In the genomic region with DNA sequence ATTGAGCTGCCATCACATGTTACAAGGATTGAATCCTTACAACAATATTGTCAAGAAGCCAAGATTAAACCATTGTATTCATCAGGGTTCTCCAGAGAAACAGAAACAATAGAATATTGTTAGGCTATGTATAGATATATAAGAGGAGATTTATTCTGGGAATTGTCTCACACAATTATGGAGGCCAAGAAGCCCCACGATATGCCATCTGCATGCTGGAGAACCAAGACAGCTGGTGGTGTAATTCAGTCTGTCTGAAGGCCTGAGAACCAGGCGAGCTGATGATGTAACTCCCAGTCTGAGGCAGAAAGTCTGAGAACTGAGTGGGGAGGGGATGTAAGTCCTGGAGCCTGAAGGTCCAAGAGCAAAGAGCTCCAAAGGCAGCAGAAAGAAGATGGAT, we compare ENCODE assay signal across 27 cellular contexts. TPM values are rescaled to one million over a fixed set of nuclear protein-coding genes. Genes with fewer than 3 reads are reported as not detected.
A peak's percentile ranks its signal among the peaks of the same experiment; 100 is the strongest.
DNase-seq lines count a peak whose midpoint lies in the region; ATAC-seq and TF ChIP-seq lines count a peak whose summit lies in the region.
"Had no signal": no experiment of that assay in that cellular context is flagged by ENCODE, and none has a peak within 500 bp of the region (broad histone marks: within the 10 kb centered on the region; RNA-seq: fewer than 3 reads in every experiment).

No MANE protein-coding gene starts in this region.

- DNase-seq in AG10803 (ENCODE audit: low read depth) (peak; percentile 29), MV-4-11 (lab: John Stamatoyannopoulos, UW) (peak; percentile 27), WERI-Rb-1 (peak; percentile 60), fibroblast of the aortic adventitia (ENCODE audit: low read depth) (peak; percentile 53), NCI-H2081 treated with DMSO at 0.1 percent for 48 hours (lab: John Stamatoyannopoulos, UW) (no peak), DMS153 (lab: John Stamatoyannopoulos, UW) (no peak), NCI-H1048 (lab: John Stamatoyannopoulos, UW) (no peak)
- DNase-seq: activated CD4-positive, alpha-beta T cell treated with anti-CD3 and anti-CD28 coated beads, Interleukin-2, amount 50 U/mL, for 4 hours; activated CD8-positive, alpha-beta memory T cell treated with anti-CD3 and anti-CD28 coated beads, Interleukin-2, amount 50 U/mL, for 4 hours; BE2C; DND-41; foreskin keratinocyte; H9; immature natural killer cell; NCI-H1417 treated with DMSO at 0.1 percent for 48 hours; NCI-H748 treated with DMSO at 0.1 percent for 48 hours; stimulated activated CD4-positive, alpha-beta T cell treated with anti-CD3 and anti-CD28 coated beads, Interleukin-4, amount 100 ng/mL, for 1 hour had no signal

- no peak overlapping the region for H3K4me3 ChIP-seq in AG10803 (ENCODE audit: low read length)
- H3K4me3 ChIP-seq in WERI-Rb-1 (ENCODE audit: low read depth, low read length) = no peak overlapping the region
- H3K4me3 ChIP-seq in fibroblast of the aortic adventitia (ENCODE audit: low read depth, low read length) = no peak overlapping the region
- H3K4me3 ChIP-seq: ascending aorta, right atrium auricular region had no signal

- no peak for TF ChIP-seq CTCF in AG10803 (conservative IDR thresholded peaks at IDR 0.05; ENCODE audit: low read length)
- no peak for TF ChIP-seq CTCF in WERI-Rb-1 (IDR thresholded peaks at IDR 0.05; ENCODE audit: low read depth, low read length)
- no peak for TF ChIP-seq CTCF in fibroblast of the aortic adventitia (IDR thresholded peaks at IDR 0.05; ENCODE audit: insufficient read depth, low read length)

- no peaks in the 10 kb centered on the region for H3K36me3 ChIP-seq in WERI-Rb-1
- H3K36me3 ChIP-seq: ascending aorta, BE2C, right atrium auricular region had no signal

- peaks cover 5% of the 10 kb centered on the region for H3K9me3 ChIP-seq in WERI-Rb-1 (ENCODE audit: severe bottlenecking)
- H3K9me3 ChIP-seq: ascending aorta, BE2C had no signal

- H3K27me3 ChIP-seq in WERI-Rb-1 (ENCODE audit: insufficient read depth, low read depth, severe bottlenecking) = no peaks in the 10 kb centered on the region
- H3K27me3 ChIP-seq: ascending aorta, foreskin keratinocyte, right atrium auricular region had no signal

- ATAC-seq in GM18867 (IDR thresholded peaks at IDR 0.05; ENCODE audit: unreplicated experiment) = no peak
- ATAC-seq: activated naive CD4-positive, alpha-beta T cell treated with anti-CD3 and anti-CD28 coated beads, Interleukin-2, amount 50 U/mL, for 72 hours; foreskin keratinocyte; left lobe of liver; natural killer cell treated with Interleukin-12 subunit alpha and Interleukin-12 subunit beta and Interleukin-15 and Interleukin-18, amount 100 ng/mL, for 72 hours; SK-N-SH treated with all-trans-retinoic acid at 6 μM for 48 hours; stimulated activated memory B cell treated with anti-CD40 and anti-IgM and Interleukin-4, amounts not matched to agents 10 μg/mL and 1 μg/mL and 100 μg/mL, for 72 hours; WTC11 had no signal

- H3K27ac ChIP-seq in WERI-Rb-1 = peak overlapping the region; percentile 32
- H3K27ac ChIP-seq: ascending aorta, foreskin keratinocyte, parathyroid adenoma, right atrium auricular region had no signal

RNA-seq across cellular contexts. Expression of gene TTF2, which starts 14.5 kb away (rescaled TPM):
- 9.4 and 11.0 TPM in 2 replicates for total RNA-seq in fibroblast of the aortic adventitia (ENCODE audit: low replicate concordance)

RNA-seq across cellular contexts. Expression of gene CD101, which starts 44.1 kb away (rescaled TPM):
- total RNA-seq in fibroblast of the aortic adventitia (ENCODE audit: low replicate concordance) = 0.09 and 0.41 TPM in 2 replicates
- total RNA-seq: ascending aorta had no signal

Comparison
In these comparisons a context has a peak if more than half of its experiments do, and no peak if none do; other contexts are left out.
1. DNase-seq: peak in AG10803 (single experiment), MV-4-11 (single experiment), WERI-Rb-1 (single experiment) and fibroblast of the aortic adventitia (single experiment); none in NCI-H2081 treated with DMSO at 0.1 percent for 48 hours (single experiment), DMS153 (single experiment) and NCI-H1048 (single experiment).